Comparison of ENCODE assay signal across 19 cellular contexts in the genomic region with DNA sequence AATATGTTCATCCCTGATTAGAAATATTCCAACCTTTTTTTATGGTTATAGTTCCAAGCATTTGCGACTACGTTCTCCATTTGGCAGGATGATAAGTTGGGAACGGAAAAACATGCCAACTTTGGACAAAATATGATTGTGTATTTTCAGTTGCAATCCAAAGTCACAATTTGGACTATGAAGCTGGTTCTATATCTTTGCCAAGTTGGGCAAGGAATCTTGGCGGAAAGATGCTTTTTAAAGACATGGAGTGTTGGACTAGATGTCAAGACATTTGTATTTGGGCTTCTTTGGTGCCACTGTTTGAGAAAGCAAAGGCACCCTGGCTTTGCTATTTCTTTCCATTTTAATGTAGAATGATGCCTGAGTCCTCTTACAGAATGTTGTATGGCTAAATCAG.
"Had no signal": no experiment of that assay in that cellular context is flagged by ENCODE, and none has a peak within 500 bp of the region (broad histone marks: within the 10 kb centered on the region; RNA-seq: fewer than 3 reads in every experiment).

No MANE protein-coding gene starts in this region.

- ATAC-seq: Right ventricle myocardium inferior, SK-N-SH treated with all-trans-retinoic acid at 6 μM for 48 hours had no signal

- H3K4me1 ChIP-seq: SJCRH30 had no signal

- H3K36me3 ChIP-seq: Peyer's patch, SJCRH30 had no signal

- H3K9me3 ChIP-seq: Peyer's patch, SJCRH30 had no signal

- DNase-seq: KBM-7, MV-4-11, NCI-H1048, NCI-H1105, NCI-H1417, NCI-H1436 treated with DMSO at 0.1 percent for 48 hours, NCI-H1694, NCI-H187 treated with DMSO at 0.1 percent for 48 hours, NCI-H2029 treated with DMSO at 0.1 percent for 48 hours, NCI-H2227 treated with DMSO at 0.1 percent for 48 hours, NCI-H510A, NCI-H524 treated with DMSO at 0.1 percent for 48 hours, NCI-H69, NCI-H774, Peyer's patch, SHP77 treated with DMSO at 0.1 percent for 48 hours, SJCRH30 had no signal

- H3K27ac ChIP-seq: Peyer's patch, SJCRH30 had no signal

- H3K27me3 ChIP-seq: Peyer's patch, SJCRH30 had no signal

- H3K4me3 ChIP-seq: Peyer's patch, SJCRH30 had no signal
